ENCODE assay signal across 26 cellular contexts in the genomic region with DNA sequence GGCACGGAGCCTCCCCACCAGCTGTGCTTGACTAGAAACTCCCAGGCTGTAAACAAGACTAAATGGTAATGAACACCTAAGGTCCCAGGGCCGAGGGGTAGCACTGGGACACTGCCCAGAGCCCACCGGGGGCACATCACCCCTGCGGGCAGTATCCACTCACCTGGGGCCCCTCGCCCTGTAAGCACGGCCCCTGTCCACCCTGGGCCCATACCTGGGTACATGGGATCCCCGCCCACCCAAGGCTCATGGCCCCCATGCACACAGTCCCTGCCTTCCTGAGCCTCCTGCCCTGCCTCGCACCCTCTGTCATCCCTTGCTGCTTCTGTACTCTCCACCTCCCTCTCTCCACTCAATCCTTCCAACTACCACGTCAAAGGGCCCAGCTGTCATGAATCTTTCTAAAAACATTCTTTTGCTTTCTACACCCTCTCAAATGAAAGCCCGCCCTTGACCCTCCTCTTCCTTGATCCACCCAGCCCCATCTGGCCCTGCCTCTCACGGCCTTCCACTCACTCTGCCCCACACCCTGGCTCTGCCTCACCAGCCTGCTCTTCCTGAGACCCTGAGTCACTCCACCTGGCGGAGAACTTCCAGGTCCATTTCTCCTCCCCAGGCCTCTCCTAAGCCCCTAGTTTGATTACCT.
DNase-seq lines count a peak whose midpoint lies in the region; ATAC-seq, FAIRE-seq and TF ChIP-seq lines count a peak whose summit lies in the region.
"Had no signal": no experiment of that assay in that cellular context is flagged by ENCODE, and none has a peak within 500 bp of the region (broad histone marks: within the 10 kb centered on the region; RNA-seq: fewer than 3 reads in every experiment).

No MANE protein-coding gene starts in this region.

- H3K4me1 Mint-ChIP-seq in stimulated activated naive CD8-positive, alpha-beta T cell treated with anti-CD3 and anti-CD28 coated beads, Interleukin-15, amount 100 ng/mL, for 72 hours, result peaks cover 7% of the 10 kb centered on the region
- H3K4me1 Mint-ChIP-seq in chondrocyte (ENCODE audit: low read depth), result peaks cover 24% of the 10 kb centered on the region
- H3K4me1 Mint-ChIP-seq in nephron, result peaks cover 72% of the 10 kb centered on the region
- H3K4me1 Mint-ChIP-seq: central memory CD8-positive, alpha-beta T cell had no signal

- peak; percentile 73 for ATAC-seq in stimulated activated naive CD8-positive, alpha-beta T cell treated with anti-CD3 and anti-CD28 coated beads, Interleukin-15, amount 100 ng/mL, for 72 hours
- ATAC-seq in stimulated activated naive CD8-positive, alpha-beta T cell treated with anti-CD3 and anti-CD28 coated beads, Interleukin-15, Interleukin-2, amounts not matched to agents 100 U/mL and 50 U/mL, for 24 hours, result no peak
- no peak; the same call in 1 of the 3 replicates for ATAC-seq in HepG2
- ATAC-seq: activated T-helper 17 cell treated with anti-CD3 and anti-CD28 coated beads, Interleukin-2, amount 50 U/mL, for 72 hours; Panc1 had no signal

- peak overlapping the region in 1 of 2 donors; percentile 36 for H3K27ac Mint-ChIP-seq in stimulated activated naive CD8-positive, alpha-beta T cell treated with anti-CD3 and anti-CD28 coated beads, Interleukin-15, amount 100 ng/mL, for 72 hours
- H3K27ac Mint-ChIP-seq in chondrocyte (ENCODE audit: unreplicated experiment), result peak overlapping the region; percentile 28
- H3K27ac Mint-ChIP-seq in nephron, result peak overlapping the region; percentile 35 to 87 (median 54)
- H3K27ac Mint-ChIP-seq: activated CD4-positive, alpha-beta T cell treated with anti-CD3 and anti-CD28 coated beads, Interleukin-2, amount 10 ng/mL, durations not matched to agents 7 days and 5 days; activated T-helper 17 cell treated with anti-CD3 and anti-CD28 coated beads, Interleukin-2, amount 50 U/mL, for 72 hours; CD4-positive, alpha-beta T cell; immature natural killer cell had no signal

- no peak overlapping the region for H3K27ac ChIP-seq in sigmoid colon
- H3K27ac ChIP-seq in HepG2 (ENCODE audit: extremely low read length, insufficient read depth, low read length), result no peak overlapping the region
- H3K27ac ChIP-seq: dorsolateral prefrontal cortex, hepatocyte, uterus had no signal

- FAIRE-seq in HepG2 (lab: Jason Lieb, UNC), result no peak
- FAIRE-seq: astrocyte had no signal

- no peak for TF ChIP-seq EP300 in sigmoid colon (IDR thresholded peaks at IDR 0.05)
- TF ChIP-seq EP300 in HepG2 (IDR thresholded peaks at IDR 0.05; ENCODE audit: low read depth in 2 of 2, low read length in 2 of 2), result no peak
- TF ChIP-seq EP300 in HepG2 (CRISPR knock-in tag; IDR thresholded peaks at IDR 0.05; ENCODE audit: borderline replicate concordance), result no peak

- peaks cover 17% of the 10 kb centered on the region for H3K79me2 ChIP-seq in HepG2 (ENCODE audit: insufficient read depth, low read length)

- H3K9ac ChIP-seq in HepG2 (ENCODE audit: insufficient read depth, low read depth, low read length), result no peak overlapping the region

- no TSS peak for BruUV-seq in HepG2 (replicated peaks; lab: Mats Ljungman, UMichigan)

- H3K9me3 Mint-ChIP-seq in stimulated activated naive CD8-positive, alpha-beta T cell treated with anti-CD3 and anti-CD28 coated beads, Interleukin-15, amount 100 ng/mL, for 72 hours, result no peaks in the 10 kb centered on the region
- H3K9me3 Mint-ChIP-seq in chondrocyte (ENCODE audit: low read depth), result no peaks in the 10 kb centered on the region
- H3K9me3 Mint-ChIP-seq in nephron, result no peaks in the 10 kb centered on the region
- H3K9me3 Mint-ChIP-seq: activated CD4-positive, alpha-beta T cell treated with anti-CD3 and anti-CD28 coated beads, Interleukin-2, amount 10 ng/mL, durations not matched to agents 7 days and 5 days; activated naive CD4-positive, alpha-beta T cell treated with anti-CD3 and anti-CD28 coated beads, Interleukin-2, amount 50 U/mL, for 72 hours; activated T-helper 17 cell treated with anti-CD3 and anti-CD28 coated beads, Interleukin-2, amount 50 U/mL, for 72 hours; CD4-positive, alpha-beta T cell; central memory CD8-positive, alpha-beta T cell; immature natural killer cell had no signal

- H3K4me1 ChIP-seq in sigmoid colon (peaks cover 0 to 30% (median 16%) of the 10 kb centered on the region in 4 donors), HepG2 (ENCODE audit: insufficient read depth, low read length) (peaks cover 7% of the 10 kb centered on the region)

- DNase-seq in stimulated activated naive CD8-positive, alpha-beta T cell treated with anti-CD3 and anti-CD28 coated beads, Interleukin-15, amount 100 ng/mL, for 72 hours, result no peak
- DNase-seq in stimulated activated naive CD8-positive, alpha-beta T cell treated with anti-CD3 and anti-CD28 coated beads, Interleukin-15, Interleukin-2, amounts not matched to agents 100 U/mL and 50 U/mL, for 24 hours, result no peak
- DNase-seq in chondrocyte (ENCODE audit: low spot score) (no peak), HUDEP-2 (lab: John Stamatoyannopoulos, UW; ENCODE audit: unreplicated experiment in 76 of 76) (no peak), sigmoid colon (no peak), HepG2 (ENCODE audit: low spot score) (no peak), NCI-H774 (lab: John Stamatoyannopoulos, UW) (no peak)
- DNase-seq: activated CD4-positive, alpha-beta T cell treated with anti-CD3 and anti-CD28 coated beads, Interleukin-2, amount 10 ng/mL, durations not matched to agents 7 days and 5 days; CD4-positive, alpha-beta T cell; dorsolateral prefrontal cortex; GF-D8; immature natural killer cell; NCI-H1092; NCI-H2029 treated with DMSO at 0.1 percent for 48 hours; NCI-H446; NK-92 treated with Interleukin-12 subunit alpha and Interleukin-12 subunit beta, amount 100 ng/mL, for 24 hours; retina; T-helper 2 cell; uterus had no signal

- H2AFZ ChIP-seq in HepG2 (ENCODE audit: low read length), result no peak overlapping the region
- H2AFZ ChIP-seq: hepatocyte had no signal

- H3K4me2 ChIP-seq in HepG2 (ENCODE audit: low read depth, low read length), result no peak overlapping the region
- H3K4me2 ChIP-seq: hepatocyte had no signal

- TF ChIP-seq RAD21 in HepG2 (CRISPR knock-in tag; IDR thresholded peaks at IDR 0.05), result no peak

- no peak overlapping the region for H3K4me3 Mint-ChIP-seq in stimulated activated naive CD8-positive, alpha-beta T cell treated with anti-CD3 and anti-CD28 coated beads, Interleukin-15, amount 100 ng/mL, for 72 hours
- no peak overlapping the region for H3K4me3 Mint-ChIP-seq in chondrocyte (ENCODE audit: unreplicated experiment)
- peak overlapping the region in 1 of 3 experiments; percentile 4 for H3K4me3 Mint-ChIP-seq in nephron
- H3K4me3 Mint-ChIP-seq: activated CD4-positive, alpha-beta T cell treated with anti-CD3 and anti-CD28 coated beads, Interleukin-2, amount 10 ng/mL, durations not matched to agents 7 days and 5 days; activated T-helper 17 cell treated with anti-CD3 and anti-CD28 coated beads, Interleukin-2, amount 50 U/mL, for 72 hours; CD4-positive, alpha-beta T cell; central memory CD8-positive, alpha-beta T cell; immature natural killer cell had no signal

- TF ChIP-seq POLR2A in sigmoid colon (IDR thresholded peaks at IDR 0.05), result no peak
- no peak for TF ChIP-seq POLR2A in HepG2 (IDR thresholded peaks at IDR 0.05; ENCODE audit: insufficient read depth in 1 of 2, low read depth in 2 of 2, low read length in 2 of 2)

- H3K36me3 Mint-ChIP-seq in chondrocyte (ENCODE audit: low read depth) (no peaks in the 10 kb centered on the region), nephron (ENCODE audit: low read depth) (no peaks in the 10 kb centered on the region)
- H3K36me3 Mint-ChIP-seq: activated naive CD4-positive, alpha-beta T cell treated with anti-CD3 and anti-CD28 coated beads, Interleukin-2, amount 50 U/mL, for 72 hours; immature natural killer cell had no signal

- peaks cover 19% of the 10 kb centered on the region; the same call in 1 of the 2 replicates for H4K20me1 ChIP-seq in HepG2 (ENCODE audit: insufficient read depth, low read length)

- intact Hi-C loops in sigmoid colon (cut with DNase I) (no loop called here), HepG2 (cut with micrococcal nuclease; ENCODE audit: unreplicated experiment) (no loop called here)

- POLR2A ChIA-PET in HepG2 (lab: Yijun Ruan, JAX), result no interaction called here

- H3K4me3 ChIP-seq in sigmoid colon (no peak overlapping the region), HepG2 (replicated peaks in 1 of 3; ENCODE audit: insufficient read depth in 1 of 3, low read depth in 2 of 3, low read length in 3 of 3) (no peak overlapping the region)
- H3K4me3 ChIP-seq: dorsolateral prefrontal cortex, hepatocyte, uterus had no signal

- TF ChIP-seq CTCF in chondrocyte (IDR thresholded peaks at IDR 0.05) (no peak), nephron (IDR thresholded peaks at IDR 0.05; ENCODE audit: unreplicated experiment in 3 of 3) (no peak), sigmoid colon (IDR thresholded peaks at IDR 0.05) (no peak), HepG2 (CRISPR knock-in tag; IDR thresholded peaks at IDR 0.05) (no peak)

- no peaks in the 10 kb centered on the region for H3K36me3 ChIP-seq in sigmoid colon
- no peaks in the 10 kb centered on the region for H3K36me3 ChIP-seq in HepG2 (replicated peaks in 1 of 2; ENCODE audit: control insufficient read depth in 1 of 2, insufficient read depth in 2 of 2, low read length in 2 of 2)
- H3K36me3 ChIP-seq: uterus had no signal

- H3K27me3 ChIP-seq in sigmoid colon (no peaks in the 10 kb centered on the region), HepG2 (ENCODE audit: control insufficient read depth in 1 of 2, insufficient read depth in 2 of 2, low read length in 2 of 2) (no peaks in the 10 kb centered on the region)
- H3K27me3 ChIP-seq: dorsolateral prefrontal cortex, hepatocyte, uterus had no signal

- H3K27me3 Mint-ChIP-seq in stimulated activated naive CD8-positive, alpha-beta T cell treated with anti-CD3 and anti-CD28 coated beads, Interleukin-15, amount 100 ng/mL, for 72 hours, result no peaks in the 10 kb centered on the region
- H3K27me3 Mint-ChIP-seq in chondrocyte (ENCODE audit: low read depth) (no peaks in the 10 kb centered on the region), nephron (ENCODE audit: low read depth) (no peaks in the 10 kb centered on the region)
- H3K27me3 Mint-ChIP-seq: activated CD4-positive, alpha-beta T cell treated with anti-CD3 and anti-CD28 coated beads, Interleukin-2, amount 10 ng/mL, durations not matched to agents 7 days and 5 days; activated T-helper 17 cell treated with anti-CD3 and anti-CD28 coated beads, Interleukin-2, amount 50 U/mL, for 72 hours; CD4-positive, alpha-beta T cell had no signal

- in situ Hi-C loops in HepG2 (cut with HindIII; ENCODE audit: extremely low pct_ligation_motif_present, low pct_unique_long_range_greater_than_20kb), result loop anchor here (25.0 kb wide), 2 partner anchors 505 to 1305 kb away; a partner anchor contains a TSS

- H3K9me3 ChIP-seq in sigmoid colon (no peaks in the 10 kb centered on the region), HepG2 (ENCODE audit: low read length) (no peaks in the 10 kb centered on the region)
- H3K9me3 ChIP-seq: uterus had no signal

- CTCF ChIA-PET in HepG2 (lab: Yijun Ruan, JAX; ENCODE audit: low intra/inter-chr PET ratio, low total read pairs), result no interaction called here

- WGBS in sigmoid colon, 2 donors, result 91 to 92% methylated on average over 12 of the region's 12 CpGs
- WGBS in HepG2 (ENCODE audit: low lambda C conversion rate), result 98% methylated on average over 7 of the region's 12 CpGs

TF ChIP-seq in HepG2, 621 proteins besides CTCF, POLR2A, EP300 and RAD21 (continues in another document):
- TF ChIP-seq ZNF343 (CRISPR knock-in tag; IDR thresholded peaks at IDR 0.05) (no peak), NFIC (IDR thresholded peaks at IDR 0.05; ENCODE audit: low read length) (no peak)
